In genomic region chr15:85036716-85037115, GRCh38 we compare ENCODE assay signal across 16 cellular contexts. TPM values are rescaled to one million over a fixed set of nuclear protein-coding genes. Genes with fewer than 3 reads are reported as not detected.
A peak's percentile ranks its signal among the peaks of the same experiment; 100 is the strongest.
DNase-seq lines count a peak whose midpoint lies in the region; ATAC-seq lines count a peak whose summit lies in the region.
"Had no signal": no experiment of that assay in that cellular context is flagged by ENCODE, and none has a peak within 500 bp of the region (broad histone marks: within the 10 kb centered on the region; RNA-seq: fewer than 3 reads in every experiment).

No MANE protein-coding gene starts in this region.

- H3K4me3 Mint-ChIP-seq in activated T-cell treated with anti-CD3 and anti-CD28 coated beads, Interleukin-2, amount 50 U/mL, for 24 hours: no peak overlapping the region
- H3K4me3 Mint-ChIP-seq: activated naive CD4-positive, alpha-beta T cell treated with anti-CD3 and anti-CD28 coated beads, Interleukin-2, amount 10 ng/mL, durations not matched to agents 7 days and 5 days; endodermal cell; T-cell had no signal

- intact Hi-C loops in left cardiac atrium (cut with DNase I): loop anchor here in 1 of 2 donors (1.0 kb wide), 1 partner anchor 35 kb away; no protein-coding TSS in a partner anchor

- no peak for DNase-seq in activated T-cell treated with anti-CD3 and anti-CD28 coated beads, Interleukin-2, amount 50 U/mL, for 24 hours
- DNase-seq in activated T-cell treated with anti-CD3 and anti-CD28 coated beads for 4 hours (no peak), NCI-H69 (lab: John Stamatoyannopoulos, UW) (peak; percentile 11), left cardiac atrium (no peak), superior temporal gyrus (ENCODE audit: extremely low spot score) (peak; percentile 54), dedifferentiated amniotic fluid mesenchymal stem cell (ENCODE audit: extremely low spot score) (no peak)
- no peak for DNase-seq in stimulated activated CD4-positive, alpha-beta T cell treated with anti-CD3 and anti-CD28 coated beads, Interleukin-2, amount 100 ng/mL, for 24 hours
- DNase-seq: activated naive CD4-positive, alpha-beta T cell treated with anti-CD3 and anti-CD28 coated beads, Interleukin-2, amount 10 ng/mL, durations not matched to agents 7 days and 5 days; EL; endodermal cell; NCI-H2107; NCI-H774; Peyer's patch; T-cell had no signal

- H3K27me3 Mint-ChIP-seq in activated T-cell treated with anti-CD3 and anti-CD28 coated beads, Interleukin-2, amount 50 U/mL, for 24 hours: no peaks in the 10 kb centered on the region
- H3K27me3 Mint-ChIP-seq: activated naive CD4-positive, alpha-beta T cell treated with anti-CD3 and anti-CD28 coated beads, Interleukin-2, amount 10 ng/mL, durations not matched to agents 7 days and 5 days; T-cell had no signal

- no peaks in the 10 kb centered on the region for H3K36me3 Mint-ChIP-seq in activated T-cell treated with anti-CD3 and anti-CD28 coated beads, Interleukin-2, amount 50 U/mL, for 24 hours (ENCODE audit: low read depth)
- H3K36me3 Mint-ChIP-seq: activated naive CD4-positive, alpha-beta T cell treated with anti-CD3 and anti-CD28 coated beads, Interleukin-2, amount 10 ng/mL, durations not matched to agents 7 days and 5 days; T-cell had no signal

- ATAC-seq in left cardiac atrium (peak; percentile 55 to 68), GM21576 (IDR thresholded peaks at IDR 0.05; ENCODE audit: unreplicated experiment) (no peak)
- ATAC-seq: activated CD4-positive, CD25-positive, alpha-beta regulatory T cell treated with anti-CD3 and anti-CD28 coated beads, Interleukin-2, amount 50 U/mL, for 24 hours; T-cell had no signal

- peak overlapping the region; percentile 13 for H3K27ac Mint-ChIP-seq in activated T-cell treated with anti-CD3 and anti-CD28 coated beads, Interleukin-2, amount 50 U/mL, for 24 hours
- H3K27ac Mint-ChIP-seq: activated naive CD4-positive, alpha-beta T cell treated with anti-CD3 and anti-CD28 coated beads, Interleukin-2, amount 10 ng/mL, durations not matched to agents 7 days and 5 days; endodermal cell; T-cell had no signal

- H3K4me1 Mint-ChIP-seq in activated T-cell treated with anti-CD3 and anti-CD28 coated beads, Interleukin-2, amount 50 U/mL, for 24 hours (ENCODE audit: low read depth): peaks cover 37% of the 10 kb centered on the region

- H3K9me3 Mint-ChIP-seq in activated T-cell treated with anti-CD3 and anti-CD28 coated beads, Interleukin-2, amount 50 U/mL, for 24 hours: no peaks in the 10 kb centered on the region
- H3K9me3 Mint-ChIP-seq: activated naive CD4-positive, alpha-beta T cell treated with anti-CD3 and anti-CD28 coated beads, Interleukin-2, amount 10 ng/mL, durations not matched to agents 7 days and 5 days; endodermal cell; T-cell had no signal

RNA-seq across cellular contexts. Expression of gene PDE8A, which starts 55.1 kb away (rescaled TPM):
- 10 to 100 TPM; 21.1 to 26.3 TPM for total RNA-seq in left cardiac atrium

Comparison
In these comparisons a context has a peak if more than half of its experiments do, and no peak if none do; other contexts are left out.
1. DNase-seq: peak in NCI-H69 (single experiment) and superior temporal gyrus (single experiment); none in activated T-cell treated with anti-CD3 and anti-CD28 coated beads, Interleukin-2, amount 50 U/mL, for 24 hours (single experiment), activated T-cell treated with anti-CD3 and anti-CD28 coated beads for 4 hours (single experiment), left cardiac atrium (single experiment), stimulated activated CD4-positive, alpha-beta T cell treated with anti-CD3 and anti-CD28 coated beads, Interleukin-2, amount 100 ng/mL, for 24 hours (0 of 2) and dedifferentiated amniotic fluid mesenchymal stem cell (single experiment).